10 cellular contexts compared by ENCODE assay signal in the genomic region with DNA sequence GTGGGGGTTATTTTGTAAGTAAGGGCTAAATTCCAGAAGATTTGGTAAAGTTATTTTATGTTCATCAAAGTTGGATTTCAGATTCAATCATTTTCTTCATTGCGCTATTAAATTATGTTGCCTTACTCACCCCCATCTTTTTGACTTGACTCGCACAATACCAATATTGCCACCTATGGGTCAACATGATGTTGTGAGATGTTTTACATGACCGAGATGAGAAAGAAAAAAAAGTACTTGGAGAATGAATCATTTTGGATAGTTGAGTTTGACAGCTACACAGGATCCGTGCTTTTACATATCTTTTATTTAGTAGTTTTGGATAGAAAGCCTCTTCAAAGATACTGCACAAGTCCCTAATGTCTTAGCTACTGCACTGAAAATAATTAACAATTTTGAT.
DNase-seq lines count a peak whose midpoint lies in the region; ATAC-seq, FAIRE-seq and TF ChIP-seq lines count a peak whose summit lies in the region.
"Had no signal": no experiment of that assay in that cellular context is flagged by ENCODE, and none has a peak within 500 bp of the region (broad histone marks: within the 10 kb centered on the region; RNA-seq: fewer than 3 reads in every experiment).

No MANE protein-coding gene starts in this region.

- no peaks in the 10 kb centered on the region for H3K4me1 Mint-ChIP-seq in immature natural killer cell

- H3K27ac ChIP-seq in kidney (ENCODE audit: low read depth in 2 of 2, low read length in 2 of 2): no peak overlapping the region

- no peaks in the 10 kb centered on the region for H3K4me1 ChIP-seq in kidney (ENCODE audit: control insufficient read depth in 1 of 2, insufficient read depth in 1 of 2, low read depth in 1 of 2, low read length in 2 of 2)

- DNase-seq in AG20443 (ENCODE audit: low spot score): peak; percentile 8
- DNase-seq in H4 (ENCODE audit: low spot score): peak; percentile 59
- DNase-seq in SW480 (ENCODE audit: low spot score): peak; percentile 38
- DNase-seq in kidney: no peak
- DNase-seq in cerebellum (ENCODE audit: low spot score): no peak
- DNase-seq in immature natural killer cell: no peak
- DNase-seq: NCI-H2029 treated with DMSO at 0.1 percent for 48 hours had no signal

- no peaks in the 10 kb centered on the region for H3K36me3 ChIP-seq in kidney (ENCODE audit: control insufficient read depth in 1 of 2, insufficient read depth in 2 of 2, low read length in 2 of 2)

- no peak overlapping the region for H3K27ac Mint-ChIP-seq in immature natural killer cell
- H3K27ac Mint-ChIP-seq: activated naive CD8-positive, alpha-beta T cell had no signal

- intact Hi-C loops in kidney (cut with DNase I): no loop called here

- no peak overlapping the region for H3K9ac ChIP-seq in kidney (ENCODE audit: low read length in 2 of 2)

- H3K4me3 Mint-ChIP-seq in immature natural killer cell: no peak overlapping the region
- H3K4me3 Mint-ChIP-seq: activated naive CD8-positive, alpha-beta T cell had no signal

- TF ChIP-seq CTCF in kidney (IDR thresholded peaks at IDR 0.05; ENCODE audit: borderline replicate concordance, extremely low read depth, insufficient read depth): peak; percentile 25

- ATAC-seq in HG02610 (IDR thresholded peaks at IDR 0.05; ENCODE audit: unreplicated experiment) (no peak), HG02852 (IDR thresholded peaks at IDR 0.05; ENCODE audit: unreplicated experiment) (no peak)

- no peak for FAIRE-seq in kidney (lab: Jason Lieb, UNC)

- H3K9me3 ChIP-seq in kidney (ENCODE audit: control insufficient read depth in 1 of 2, low read length in 2 of 2): no peaks in the 10 kb centered on the region

- peaks cover 0 to 3% (median 0%) of the 10 kb centered on the region in 3 donors for H3K27me3 Mint-ChIP-seq in immature natural killer cell (ENCODE audit: low read depth in 3 of 3)

- H3K4me3 ChIP-seq in kidney (ENCODE audit: low read length in 2 of 2): no peak overlapping the region

- H3K9me3 Mint-ChIP-seq in immature natural killer cell: peaks cover 0 to 2% (median 0%) of the 10 kb centered on the region in 6 donors

- H3K36me3 Mint-ChIP-seq in immature natural killer cell: no peaks in the 10 kb centered on the region
- H3K36me3 Mint-ChIP-seq: activated naive CD8-positive, alpha-beta T cell had no signal

Comparison
In these comparisons a context has a peak if more than half of its experiments do, and no peak if none do; other contexts are left out.
1. DNase-seq: peak in AG20443 (single experiment), H4 (single experiment) and SW480 (single experiment); none in kidney (single experiment), cerebellum (single experiment) and immature natural killer cell (0 of 3).